ENCODE assay signal across 8 cellular contexts in genomic region chr2:58045580-58046334, GRCh38. TPM values are rescaled to one million over a fixed set of nuclear protein-coding genes. Genes with fewer than 3 reads are reported as not detected.
DNase-seq lines count a peak whose midpoint lies in the region; ATAC-seq, FAIRE-seq and TF ChIP-seq lines count a peak whose summit lies in the region.

No MANE protein-coding gene starts in this region.

- POLR2A ChIA-PET in GM12878 (lab: Charles Lee): interaction anchor here (0.8 to 3.8 kb wide), 19 partner anchors 8 to 192 kb away, joined by 3 to 31 read pairs (median 4); no protein-coding TSS in a partner anchor

- no peaks in the 10 kb centered on the region; the same call in 2 of the 3 replicates for H3K9me3 ChIP-seq in GM12878 (replicated peaks; ENCODE audit: control insufficient read depth, insufficient read depth, low read length)
- no peaks in the 10 kb centered on the region for H3K9me3 ChIP-seq in right lobe of liver
- no peaks in the 10 kb centered on the region for H3K9me3 ChIP-seq in transverse colon

- H2AFZ ChIP-seq in GM12878 (ENCODE audit: control insufficient read depth, low read depth, low read length): peak overlapping the region; percentile 80; the same call in 1 of the 2 replicates

- no peaks in the 10 kb centered on the region for H3K9me3 Mint-ChIP-seq in activated CD8-positive, alpha-beta memory T cell treated with anti-CD3 and anti-CD28 coated beads, Interleukin-2, amount 10 ng/mL, durations not matched to agents 7 days and 5 days (ENCODE audit: low read depth)

- TF ChIP-seq RAD21 in GM12878 (IDR thresholded peaks at IDR 0.05; ENCODE audit: insufficient read depth, low read depth, low read length): no peak

- FAIRE-seq in GM12878 (lab: Jason Lieb, UNC): no peak

- intact Hi-C loops in GM12878 (cut with micrococcal nuclease; ENCODE audit: unreplicated experiment) (loop anchor here (1.0 to 5.0 kb wide), 5 partner anchors 21 to 285 kb away; no protein-coding TSS in a partner anchor), right lobe of liver (cut with DNase I) (no loop called here), transverse colon (cut with DNase I; ENCODE audit: low total_unique reads) (no loop called here)

- TF ChIP-seq POLR2A in GM12878 (IDR thresholded peaks at IDR 0.05; ENCODE audit: low read depth, low read length) (no peak), right lobe of liver (IDR thresholded peaks at IDR 0.05) (no peak), transverse colon (IDR thresholded peaks at IDR 0.05) (no peak)

- no peak for DNase-seq in activated CD8-positive, alpha-beta memory T cell treated with anti-CD3 and anti-CD28 coated beads, Interleukin-2, amount 10 ng/mL, durations not matched to agents 7 days and 5 days
- DNase-seq in activated CD8-positive, alpha-beta memory T cell treated with anti-CD3 and anti-CD28 coated beads for 24 hours: no peak
- no peak for DNase-seq in GM12878 (ENCODE audit: low read depth, low spot score)
- DNase-seq in right lobe of liver: peak in 2 of 3 donors; percentile 11 to 44
- no peak for DNase-seq in transverse colon
- DNase-seq in GM03348 (ENCODE audit: low spot score): no peak
- no peak for DNase-seq in NCI-H1436 treated with DMSO at 0.1 percent for 48 hours (lab: John Stamatoyannopoulos, UW)
- no peak for DNase-seq in SK-N-DZ (ENCODE audit: low spot score)

- in situ Hi-C loops in GM12878 (cut with MboI) (no loop called here), transverse colon (cut with MboI; ENCODE audit: low pct_ligation_motif_present in 1 of 4, low pct_unique_long_range_greater_than_20kb in 1 of 4, low sequenced_read_pairs in 3 of 4) (no loop called here)

- peaks cover 68% of the 10 kb centered on the region for H3K79me2 ChIP-seq in GM12878 (ENCODE audit: control insufficient read depth, insufficient read depth, low read length)

- RAD21 ChIA-PET in GM12878 (lab: Charles Lee; ENCODE audit: unreplicated experiment): interaction anchor here (0.8 to 5.4 kb wide), 20 partner anchors 9 to 290 kb away, joined by 3 to 54 read pairs (median 4); no protein-coding TSS in a partner anchor

- H3K27ac ChIP-seq in GM12878 (ENCODE audit: control insufficient read depth, insufficient read depth) (peak overlapping the region; percentile 92), right lobe of liver (peak overlapping the region; percentile 82 to 92 (median 86)), transverse colon (peak overlapping the region; percentile 91 to 97 (median 95))

- TF ChIP-seq EP300 in GM12878 (IDR thresholded peaks at IDR 0.05; ENCODE audit: borderline replicate concordance in 1 of 2, control insufficient read depth in 1 of 2, low read depth in 2 of 2, low read length in 2 of 2) (no peak), transverse colon (IDR thresholded peaks at IDR 0.05; ENCODE audit: low read depth) (no peak)

- WGBS in GM12878 (ENCODE audit: insufficient coverage, insufficient replicate concordance, low lambda C conversion rate, missing lambda C conversion rate): 49% methylated on average over 17 of the region's 17 CpGs
- 61% methylated on average over 15 of the region's 17 CpGs for WGBS in right lobe of liver (ENCODE audit: insufficient coverage, low coverage, low lambda C conversion rate, missing lambda C conversion rate)
- 59 to 68% methylated on average over 12 to 17 of the region's 17 CpGs for WGBS in transverse colon (ENCODE audit: low coverage in 1 of 2), 2 donors

- no peaks in the 10 kb centered on the region for H3K27me3 Mint-ChIP-seq in activated CD8-positive, alpha-beta memory T cell treated with anti-CD3 and anti-CD28 coated beads, Interleukin-2, amount 10 ng/mL, durations not matched to agents 7 days and 5 days

- peak overlapping the region; percentile 85 for H3K4me2 ChIP-seq in GM12878 (ENCODE audit: control insufficient read depth, insufficient read depth)

- SMC1A ChIA-PET in GM12878 (lab: Charles Lee; ENCODE audit: uncharacterized antibody, unreplicated experiment): interaction anchor here (0.8 to 6.4 kb wide), 17 partner anchors 8 to 285 kb away, joined by 3 to 64 read pairs (median 5); no protein-coding TSS in a partner anchor

- peaks cover 24% of the 10 kb centered on the region for H3K36me3 Mint-ChIP-seq in activated CD8-positive, alpha-beta memory T cell treated with anti-CD3 and anti-CD28 coated beads, Interleukin-2, amount 10 ng/mL, durations not matched to agents 7 days and 5 days

- H3K9ac ChIP-seq in GM12878 (ENCODE audit: control insufficient read depth, insufficient read depth, low read length): peak overlapping the region; percentile 84

- H3K4me1 Mint-ChIP-seq in activated CD8-positive, alpha-beta memory T cell treated with anti-CD3 and anti-CD28 coated beads, Interleukin-2, amount 10 ng/mL, durations not matched to agents 7 days and 5 days: peaks cover 38% of the 10 kb centered on the region

- TF ChIP-seq CTCF in GM12878 (IDR thresholded peaks at IDR 0.05 in 2 of 3, conservative IDR thresholded peaks at IDR 0.05 in 1 of 3; ENCODE audit: control insufficient read depth in 2 of 3, extremely low read depth in 1 of 3, insufficient read depth in 1 of 3, low read depth in 3 of 3, low read length in 3 of 3): no peak
- no peak for TF ChIP-seq CTCF in right lobe of liver (IDR thresholded peaks at IDR 0.05)
- TF ChIP-seq CTCF in transverse colon (IDR thresholded peaks at IDR 0.05): no peak

- H3K27ac Mint-ChIP-seq in activated CD8-positive, alpha-beta memory T cell treated with anti-CD3 and anti-CD28 coated beads, Interleukin-2, amount 10 ng/mL, durations not matched to agents 7 days and 5 days: peak overlapping the region; percentile 97

- no peaks in the 10 kb centered on the region for H3K36me3 ChIP-seq in GM12878 (ENCODE audit: control insufficient read depth in 2 of 2, insufficient read depth in 2 of 2, low read length in 1 of 2)
- H3K36me3 ChIP-seq in right lobe of liver: no peaks in the 10 kb centered on the region
- H3K36me3 ChIP-seq in transverse colon: no peaks in the 10 kb centered on the region

- H3K4me1 ChIP-seq in GM12878 (ENCODE audit: control insufficient read depth, insufficient read depth, low read length) (peaks cover 16% of the 10 kb centered on the region; the same call in 1 of the 2 replicates), right lobe of liver (peaks cover 0 to 13% (median 5%) of the 10 kb centered on the region in 4 donors), transverse colon (peaks cover 0 to 33% (median 19%) of the 10 kb centered on the region in 4 donors)

- BruUV-seq in GM12878 (replicated peaks; lab: Mats Ljungman, UMichigan): no TSS peak

- peak overlapping the region; percentile 69 for H3K4me3 ChIP-seq in GM12878
- peak overlapping the region; percentile 68 to 85 (median 71) for H3K4me3 ChIP-seq in right lobe of liver
- H3K4me3 ChIP-seq in transverse colon: peak overlapping the region; percentile 47 to 73 (median 64)

- no peaks in the 10 kb centered on the region for H4K20me1 ChIP-seq in GM12878 (ENCODE audit: control insufficient read depth, insufficient read depth)

- CTCF ChIA-PET in activated CD8-positive, alpha-beta memory T cell treated with anti-CD3 and anti-CD28 coated beads, Interleukin-2, amount 10 ng/mL, durations not matched to agents 7 days and 5 days (lab: Charles Lee): interaction anchor here (0.8 to 1.8 kb wide), 6 partner anchors 8 to 189 kb away, joined by 3 to 6 read pairs (median 3); no protein-coding TSS in a partner anchor
- CTCF ChIA-PET in GM12878 (lab: Yijun Ruan, JAX): interaction anchor here (0.8 to 2.0 kb wide), 7 partner anchors 14 to 162 kb away, joined by 3 to 15 read pairs (median 3); no protein-coding TSS in a partner anchor

- ATAC-seq in activated CD8-positive, alpha-beta memory T cell treated with anti-CD3 and anti-CD28 coated beads, Interleukin-2, amount 10 ng/mL, durations not matched to agents 7 days and 5 days: no peak
- peak; percentile 6; the same call in 2 of the 3 replicates for ATAC-seq in GM12878
- ATAC-seq in right lobe of liver: no peak

- peak overlapping the region; percentile 89 for H3K4me3 Mint-ChIP-seq in activated CD8-positive, alpha-beta memory T cell treated with anti-CD3 and anti-CD28 coated beads, Interleukin-2, amount 10 ng/mL, durations not matched to agents 7 days and 5 days

- H3K27me3 ChIP-seq in GM12878 (replicated peaks in 1 of 2; ENCODE audit: control insufficient read depth in 2 of 2, insufficient read depth in 2 of 2, low read length in 1 of 2) (no peaks in the 10 kb centered on the region), right lobe of liver (no peaks in the 10 kb centered on the region), transverse colon (no peaks in the 10 kb centered on the region)

RNA-seq across cellular contexts. Expression of gene VRK2, which starts 0.8 kb away (rescaled TPM):
- total RNA-seq in activated CD8-positive, alpha-beta memory T cell treated with anti-CD3 and anti-CD28 coated beads, Interleukin-2, amount 10 ng/mL, durations not matched to agents 7 days and 5 days: 10 to 100 TPM; 26.2 to 28.4 TPM
- 46.3 and 46.4 TPM in 2 replicates for total RNA-seq in GM12878 (2013; cell fraction: nucleolus; rRNA removed)
- total RNA-seq in GM12878 (2014; rRNA removed): 55.5 and 71.2 TPM in 2 replicates
- total RNA-seq in GM12878 (2014; rRNA removed; fragmentation: Illumina TruSeq; extraction: Trizol): 75.0 and 76.5 TPM in 2 replicates
- 60.2 and 61.1 TPM in 2 replicates for total RNA-seq in GM12878 (2021)
- 20.9 TPM for polyA plus RNA-seq in GM12878 (2011; ENCODE audit: low read depth)
- 54.9 and 79.6 TPM in 2 replicates for polyA plus RNA-seq in GM12878 (2011; rRNA removed)
- polyA plus RNA-seq in GM12878 (2011; cell fraction: cytosol; rRNA removed): 24.7 and 28.2 TPM in 2 replicates
- polyA plus RNA-seq in GM12878 (2011; cell fraction: nucleus; rRNA removed): 32.3 and 35.6 TPM in 2 replicates
- 28.5 and 30.5 TPM in 2 replicates for polyA plus RNA-seq in GM12878 (2012)
- polyA plus RNA-seq in GM12878 (2014; fragmentation: Illumina TruSeq; extraction: Trizol): 78.0 and 91.0 TPM in 2 replicates
- 10 to 100 TPM; 26.5 to 32.1 TPM for polyA plus RNA-seq in GM12878 (2014; fragmentation: Nextera tagmentation; extraction: Ambion mirVana)
- 42.5 and 46.5 TPM in 2 replicates for polyA plus RNA-seq in GM12878 (2014; rRNA removed)
- polyA plus RNA-seq in GM12878 (2016; fragmentation: Nextera tagmentation; extraction: Ambion mirVana): 10 to 100 TPM; 59.1 to 63.8 TPM
- polyA minus RNA-seq in GM12878 (2011; rRNA and poly(A)+ RNA removed): 28.8 and 33.4 TPM in 2 replicates
- 16.2 and 21.3 TPM in 2 replicates for polyA minus RNA-seq in GM12878 (2011; cell fraction: cytosol; rRNA and poly(A)+ RNA removed)
- 20.3 and 28.8 TPM in 2 replicates for polyA minus RNA-seq in GM12878 (2011; cell fraction: nucleus; rRNA and poly(A)+ RNA removed)
- 10 to 100 TPM in 3 of 6 experiments, 1 to 10 TPM in 3; 7.7 to 13.0 (median 10.2) TPM for total RNA-seq in right lobe of liver
- total RNA-seq in transverse colon: 10 to 100 TPM in 3 of 4 donors, 1 to 10 TPM in 1; 7.1 to 24.3 (median 15.1) TPM
- polyA plus RNA-seq in SK-N-DZ (2014; cell fraction: cytosol; rRNA removed): 0.07 TPM in 1 of 2 replicates, not detected in the other
- not detected in 2 replicates for polyA plus RNA-seq in SK-N-DZ (2014; cell fraction: nucleus; rRNA removed)

Comparison
In these comparisons a context has a peak if more than half of its experiments do, and no peak if none do; other contexts are left out.
1. DNase-seq: peak in right lobe of liver (2 of 3); none in activated CD8-positive, alpha-beta memory T cell treated with anti-CD3 and anti-CD28 coated beads, Interleukin-2, amount 10 ng/mL, durations not matched to agents 7 days and 5 days (single experiment), activated CD8-positive, alpha-beta memory T cell treated with anti-CD3 and anti-CD28 coated beads for 24 hours (single experiment), GM12878 (single experiment), transverse colon (single experiment), GM03348 (single experiment), NCI-H1436 treated with DMSO at 0.1 percent for 48 hours (single experiment) and SK-N-DZ (single experiment).
2. Peak in every context shown above with its lines, with median percentiles within 50 percentile points of each other: H3K27ac ChIP-seq and H3K4me3 ChIP-seq.